In the genomic region with DNA sequence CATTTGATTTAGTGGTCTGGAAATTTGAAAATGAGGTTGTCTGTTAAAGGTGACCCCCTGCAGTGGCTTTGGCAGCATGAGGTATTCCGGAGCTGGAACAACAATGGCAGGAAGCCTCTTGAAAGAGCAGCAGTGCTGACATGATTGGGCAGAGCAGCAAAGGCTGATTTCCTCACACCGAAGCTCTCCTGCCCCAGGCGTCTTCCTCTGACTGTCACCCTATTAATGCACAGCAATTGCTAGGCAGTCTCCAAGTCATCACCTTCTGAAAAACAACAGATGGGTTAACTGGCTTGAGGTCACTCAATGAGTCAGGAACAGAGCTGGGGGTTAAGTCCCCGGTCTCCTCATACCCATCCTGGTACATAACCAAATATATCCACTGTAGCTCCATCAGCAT, we compare ENCODE assay signal across 13 cellular contexts.
DNase-seq lines count a peak whose midpoint lies in the region; ATAC-seq and TF ChIP-seq lines count a peak whose summit lies in the region.
"Had no signal": no experiment of that assay in that cellular context is flagged by ENCODE, and none has a peak within 500 bp of the region (broad histone marks: within the 10 kb centered on the region; RNA-seq: fewer than 3 reads in every experiment).

No MANE protein-coding gene starts in this region.

- peak overlapping the region; percentile 54 for H3K4me3 ChIP-seq in SK-N-MC
- H3K4me3 ChIP-seq: mucosa of descending colon had no signal

- no peaks in the 10 kb centered on the region; the same call in 1 of the 2 replicates for H3K9me3 ChIP-seq in SK-N-MC (ENCODE audit: low read depth, low read length)
- H3K9me3 ChIP-seq: mucosa of descending colon had no signal

- ATAC-seq in GM18511 (IDR thresholded peaks at IDR 0.05; ENCODE audit: unreplicated experiment), result no peak
- ATAC-seq: mucosa of descending colon, SK-N-SH treated with all-trans-retinoic acid at 6 μM for 48 hours had no signal

- in situ Hi-C loops in GM13976 (cut with MboI; ENCODE audit: low sequenced_read_pairs, unreplicated experiment), result loop anchor here (25.0 kb wide), 1 partner anchor 1312 kb away; the partner anchor contains the start of gene POU3F2

- H3K9ac ChIP-seq in SK-N-MC (ENCODE audit: insufficient read length), result peak overlapping the region; percentile 16

- TF ChIP-seq CTCF in GM13976 (IDR thresholded peaks at IDR 0.05; ENCODE audit: borderline replicate concordance, control extremely low read depth, extremely low read depth, insufficient read depth, missing control alignments), result no peak

- DNase-seq in DMS153 (lab: John Stamatoyannopoulos, UW) (peak; percentile 61), NCI-H2081 (lab: John Stamatoyannopoulos, UW) (peak; percentile 43 to 82), SK-N-MC (ENCODE audit: low read depth, low spot score) (peak; percentile 44), islet precursor cell (peak; percentile 97), GM13976 (ENCODE audit: low spot score) (no peak)
- no peak for DNase-seq in stimulated activated CD4-positive, alpha-beta T cell treated with anti-CD3 and anti-CD28 coated beads, Interleukin-4, amount 100 ng/mL, for 1 hour
- no peak for DNase-seq in stimulated activated CD4-positive, alpha-beta T cell treated with anti-CD3 and anti-CD28 coated beads, Interleukin-2, amount 100 ng/mL, for 24 hours
- DNase-seq: activated CD4-positive, alpha-beta T cell treated with anti-CD3 and anti-CD28 coated beads, Interleukin-2, amount 50 U/mL, for 4 hours; activated naive CD4-positive, alpha-beta T cell treated with anti-CD3 and anti-CD28 coated beads, Interleukin-2, amount 10 ng/mL, durations not matched to agents 7 days and 5 days; mucosa of descending colon; NCI-H1436 treated with DMSO at 0.1 percent for 48 hours had no signal

- H3K27ac ChIP-seq in SK-N-MC, result peak overlapping the region; percentile 56; the same call in 1 of the 2 replicates

- H3K36me3 ChIP-seq in SK-N-MC (ENCODE audit: insufficient read depth, low read length), result no peaks in the 10 kb centered on the region

Comparison
In these comparisons a context has a peak if more than half of its experiments do, and no peak if none do; other contexts are left out.
1. DNase-seq: peak in DMS153 (single experiment), NCI-H2081 (2 of 2), SK-N-MC (single experiment) and islet precursor cell (single experiment); none in stimulated activated CD4-positive, alpha-beta T cell treated with anti-CD3 and anti-CD28 coated beads, Interleukin-4, amount 100 ng/mL, for 1 hour (single experiment), GM13976 (single experiment) and stimulated activated CD4-positive, alpha-beta T cell treated with anti-CD3 and anti-CD28 coated beads, Interleukin-2, amount 100 ng/mL, for 24 hours (0 of 2).